Comparison of ENCODE assay signal across 17 cellular contexts in genomic region chr1:44049839-44050238, GRCh38. TPM values are rescaled to one million over a fixed set of nuclear protein-coding genes. Genes with fewer than 3 reads are reported as not detected.
DNase-seq lines count a peak whose midpoint lies in the region; ATAC-seq and TF ChIP-seq lines count a peak whose summit lies in the region.
"Had no signal": no experiment of that assay in that cellular context is flagged by ENCODE, and none has a peak within 500 bp of the region (broad histone marks: within the 10 kb centered on the region; RNA-seq: fewer than 3 reads in every experiment).

No MANE protein-coding gene starts in this region.

- in situ Hi-C loops in GM13976 (cut with MboI; ENCODE audit: low sequenced_read_pairs, unreplicated experiment), result no loop called here

- DNase-seq in GM04504 (ENCODE audit: low read depth), result peak; percentile 85
- DNase-seq in T1000 (lab: John Stamatoyannopoulos, UW), result peak; percentile 58
- peak; percentile 91 to 96 for DNase-seq in fibroblast of lung (ENCODE audit: low read depth in 2 of 2)
- peak; percentile 83 for DNase-seq in skeletal muscle cell (ENCODE audit: low read depth)
- DNase-seq in GM13976 (ENCODE audit: low spot score), result no peak
- DNase-seq in DMS79 treated with DMSO at 0.1 percent for 48 hours (lab: John Stamatoyannopoulos, UW), result no peak
- DNase-seq: activated naive CD4-positive, alpha-beta T cell treated with anti-CD3 and anti-CD28 coated beads, Interleukin-2, amount 10 ng/mL, durations not matched to agents 7 days and 5 days; Calu3; glutamatergic neuron; NCI-H446; nephron progenitor cell; Right ventricle myocardium superior; spleen; thyroid gland had no signal

- peak overlapping the region; percentile 76 for H3K4me2 ChIP-seq in fibroblast of lung (ENCODE audit: extremely low read depth, insufficient read depth, low read length)

- no peaks in the 10 kb centered on the region for H3K27me3 ChIP-seq in fibroblast of lung (ENCODE audit: control insufficient read depth, insufficient read depth, low read length)
- H3K27me3 ChIP-seq: spleen, thyroid gland had no signal

- no peaks in the 10 kb centered on the region for H3K9me3 ChIP-seq in fibroblast of lung (ENCODE audit: control insufficient read depth, insufficient read depth, low read depth, low read length)
- H3K9me3 ChIP-seq: spleen, thyroid gland had no signal

- ATAC-seq in GM18505 (IDR thresholded peaks at IDR 0.05; ENCODE audit: unreplicated experiment) (no peak), GM21447 (IDR thresholded peaks at IDR 0.05; ENCODE audit: unreplicated experiment) (no peak)

- H3K4me1 ChIP-seq in fibroblast of lung (ENCODE audit: control insufficient read depth, extremely low read depth, insufficient read depth, low read length), result peaks cover 29% of the 10 kb centered on the region
- H3K4me1 ChIP-seq: thyroid gland had no signal

- no peak for TF ChIP-seq POLR2A in GM18505 (IDR thresholded peaks at IDR 0.05; ENCODE audit: borderline replicate concordance, extremely low read depth, insufficient read depth, insufficient read length)

- no peak for TF ChIP-seq CTCF in fibroblast of lung (conservative IDR thresholded peaks at IDR 0.05 in 1 of 2, IDR thresholded peaks at IDR 0.05 in 1 of 2; ENCODE audit: low read depth in 1 of 2, low read length in 2 of 2)
- no peak for TF ChIP-seq CTCF in GM13976 (IDR thresholded peaks at IDR 0.05; ENCODE audit: borderline replicate concordance, control extremely low read depth, extremely low read depth, insufficient read depth, missing control alignments)

- H3K4me3 ChIP-seq in fibroblast of lung (replicated peaks in 1 of 4; ENCODE audit: control extremely low read depth in 1 of 4, insufficient read depth in 1 of 4, low read depth in 3 of 4, low read length in 4 of 4) (no peak overlapping the region), skeletal muscle cell (ENCODE audit: low read depth, low read length) (no peak overlapping the region)
- H3K4me3 ChIP-seq: coronary artery, spleen, thyroid gland had no signal

- no peaks in the 10 kb centered on the region for H3K36me3 ChIP-seq in fibroblast of lung (ENCODE audit: control insufficient read depth, insufficient read depth, low read length)
- H3K36me3 ChIP-seq: spleen, thyroid gland had no signal

- no peaks in the 10 kb centered on the region for H4K20me1 ChIP-seq in fibroblast of lung (ENCODE audit: control insufficient read depth, extremely low read depth, insufficient read depth, low read length)

- H2AFZ ChIP-seq in fibroblast of lung (ENCODE audit: low read length), result no peak overlapping the region

- peak overlapping the region; percentile 70 for H3K27ac ChIP-seq in fibroblast of lung (ENCODE audit: insufficient read depth, low read length)
- H3K27ac ChIP-seq: coronary artery, spleen, thyroid gland had no signal

- no peaks in the 10 kb centered on the region for H3K79me2 ChIP-seq in fibroblast of lung (ENCODE audit: control insufficient read depth, insufficient read depth, low read length)

- H3K9ac ChIP-seq in fibroblast of lung (ENCODE audit: insufficient read depth, low read length), result no peak overlapping the region

RNA-seq across cellular contexts. Expression of gene SLC6A9, which starts 18.6 kb away (rescaled TPM):
- 13.6 and 19.5 TPM in 2 replicates for total RNA-seq in fibroblast of lung
- 3.3 and 3.4 TPM in 2 replicates for polyA plus RNA-seq in fibroblast of lung
- 5.4 and 7.3 TPM in 2 replicates for polyA plus RNA-seq in fibroblast of lung (2012)
- polyA minus RNA-seq in fibroblast of lung (ENCODE audit: low replicate concordance), result 16.0 and 30.7 TPM in 2 replicates

RNA-seq across cellular contexts. Expression of gene CCDC24, which starts 58.4 kb away (rescaled TPM):
- total RNA-seq in fibroblast of lung, result 1.0 and 3.5 TPM in 2 replicates
- 0.63 and 0.94 TPM in 2 replicates for polyA plus RNA-seq in fibroblast of lung
- polyA plus RNA-seq in fibroblast of lung (2012), result 2.9 and 3.4 TPM in 2 replicates
- 2.7 and 2.8 TPM in 2 replicates for polyA minus RNA-seq in fibroblast of lung (ENCODE audit: low replicate concordance)

Comparison
In these comparisons a context has a peak if more than half of its experiments do, and no peak if none do; other contexts are left out.
1. DNase-seq: peak in GM04504 (single experiment), T1000 (single experiment), fibroblast of lung (2 of 2) and skeletal muscle cell (single experiment); none in GM13976 (single experiment) and DMS79 treated with DMSO at 0.1 percent for 48 hours (single experiment).